Comparison of ENCODE assay signal across 21 cellular contexts in the genomic region with DNA sequence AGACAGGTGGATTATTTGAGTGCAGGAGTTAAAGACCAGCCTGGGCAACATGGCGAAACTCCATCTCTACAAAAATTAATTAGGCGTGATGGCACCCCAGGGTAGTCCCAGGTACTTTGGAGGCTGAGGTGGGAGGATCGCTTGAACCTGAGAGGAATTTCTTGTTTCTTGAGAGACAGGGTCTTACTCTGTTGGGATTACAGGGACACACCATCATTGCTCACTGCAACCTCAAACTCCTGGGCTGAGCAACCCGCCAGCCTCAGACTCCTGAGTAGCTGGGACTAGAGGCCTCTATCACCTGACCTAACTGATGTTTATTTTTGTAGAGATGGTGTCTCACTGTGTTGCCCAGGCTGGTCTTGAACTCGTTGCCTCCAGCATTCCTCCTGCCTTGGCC. TPM values are rescaled to one million over a fixed set of nuclear protein-coding genes. Genes with fewer than 3 reads are reported as not detected.
DNase-seq lines count a peak whose midpoint lies in the region; FAIRE-seq and TF ChIP-seq lines count a peak whose summit lies in the region.
"Had no signal": no experiment of that assay in that cellular context is flagged by ENCODE, and none has a peak within 500 bp of the region (broad histone marks: within the 10 kb centered on the region; RNA-seq: fewer than 3 reads in every experiment).

No MANE protein-coding gene starts in this region.

- no peaks in the 10 kb centered on the region for H3K9me3 Mint-ChIP-seq in activated T-cell treated with anti-CD3 and anti-CD28 coated beads, Interleukin-2, amount 50 U/mL, for 24 hours
- no peaks in the 10 kb centered on the region for H3K9me3 Mint-ChIP-seq in activated naive CD8-positive, alpha-beta T cell treated with anti-CD3 and anti-CD28 coated beads for 36 hours
- no peaks in the 10 kb centered on the region for H3K9me3 Mint-ChIP-seq in immature natural killer cell
- H3K9me3 Mint-ChIP-seq: CD4-positive, CD25-positive, alpha-beta regulatory T cell; H9 had no signal

- no peak overlapping the region for H3K14ac ChIP-seq in H1 (ENCODE audit: insufficient read length)

- TF ChIP-seq POLR2A in H1 (IDR thresholded peaks at IDR 0.05; ENCODE audit: control extremely low read depth in 1 of 2, low read depth in 2 of 2, low read length in 2 of 2) = peak in 1 of 2 experiments; percentile 15; a peak in 1 of 3 replicates

- H4K20me1 ChIP-seq in H1 (replicated peaks in 1 of 2; ENCODE audit: control insufficient read depth in 1 of 2, insufficient read depth in 2 of 2, low read length in 2 of 2) = peaks cover 0 to 4% of the 10 kb centered on the region in 2 experiments

- no peak overlapping the region for H2BK12ac ChIP-seq in H1 (ENCODE audit: low read depth, low read length)

- H3K27ac ChIP-seq in HEK293 (ENCODE audit: extremely low read depth, low read depth, low read length) = no peak overlapping the region
- no peak overlapping the region for H3K27ac ChIP-seq in H1 (ENCODE audit: low read depth, low read length)
- H3K27ac ChIP-seq: KMS-11, RWPE1 had no signal

- peak overlapping the region; percentile 82 for H3K27ac Mint-ChIP-seq in activated T-cell treated with anti-CD3 and anti-CD28 coated beads, Interleukin-2, amount 50 U/mL, for 24 hours
- peak overlapping the region; percentile 81 for H3K27ac Mint-ChIP-seq in activated naive CD8-positive, alpha-beta T cell treated with anti-CD3 and anti-CD28 coated beads for 36 hours
- H3K27ac Mint-ChIP-seq in immature natural killer cell = no peak overlapping the region

- H3K4me3 Mint-ChIP-seq in activated T-cell treated with anti-CD3 and anti-CD28 coated beads, Interleukin-2, amount 50 U/mL, for 24 hours = no peak overlapping the region
- H3K4me3 Mint-ChIP-seq in activated naive CD8-positive, alpha-beta T cell treated with anti-CD3 and anti-CD28 coated beads for 36 hours = no peak overlapping the region
- H3K4me3 Mint-ChIP-seq in immature natural killer cell = no peak overlapping the region
- H3K4me3 Mint-ChIP-seq: CD4-positive, CD25-positive, alpha-beta regulatory T cell; H9 had no signal

- H3K36me3 Mint-ChIP-seq in activated T-cell treated with anti-CD3 and anti-CD28 coated beads, Interleukin-2, amount 50 U/mL, for 24 hours (ENCODE audit: low read depth) = peaks cover 93% of the 10 kb centered on the region
- peaks cover 58% of the 10 kb centered on the region for H3K36me3 Mint-ChIP-seq in activated naive CD8-positive, alpha-beta T cell treated with anti-CD3 and anti-CD28 coated beads for 36 hours
- peaks cover 24 to 79% (median 33%) of the 10 kb centered on the region in 3 donors for H3K36me3 Mint-ChIP-seq in immature natural killer cell

- no peak for TF ChIP-seq EP300 in H1 (IDR thresholded peaks at IDR 0.05; ENCODE audit: borderline replicate concordance in 1 of 2, low read depth in 2 of 2, low read length in 2 of 2)

- no peak for TF ChIP-seq RAD21 in H1 (IDR thresholded peaks at IDR 0.05 in 1 of 2, conservative IDR thresholded peaks at IDR 0.05 in 1 of 2; ENCODE audit: low read depth in 2 of 2, low read length in 2 of 2)

- no peak overlapping the region for H2AK5ac ChIP-seq in H1 (ENCODE audit: low read depth, low read length)

- DNase-seq in activated T-cell treated with anti-CD3 and anti-CD28 coated beads, Interleukin-2, amount 50 U/mL, for 24 hours = no peak
- DNase-seq in activated T-cell treated with anti-CD3 and anti-CD28 coated beads, Interleukin-2, amount 50 U/mL, for 1 hour = no peak
- no peak for DNase-seq in activated naive CD8-positive, alpha-beta T cell treated with anti-CD3 and anti-CD28 coated beads for 36 hours
- DNase-seq in H1 (ENCODE audit: low read depth in 1 of 2, low spot score in 2 of 2) = no peak
- no peak for DNase-seq in immature natural killer cell
- no peak for DNase-seq in AML-193 (lab: John Stamatoyannopoulos, UW)
- no peak for DNase-seq in NCI-H2081 (lab: John Stamatoyannopoulos, UW)
- DNase-seq: CD4-positive, CD25-positive, alpha-beta regulatory T cell; H9; MV-4-11; NCI-H1105 treated with DMSO at 0.1 percent for 48 hours; NCI-H2029 treated with DMSO at 0.1 percent for 48 hours; NCI-H2171; NCI-H345; NCI-H524; NCI-H774; NK-92 treated with Interleukin-12 subunit alpha and Interleukin-12 subunit beta, amount 100 ng/mL, for 24 hours; SHP77 treated with DMSO at 0.1 percent for 48 hours had no signal

- no peak overlapping the region for H3K4me3 ChIP-seq in HEK293 (ENCODE audit: low read depth, low read length)
- H3K4me3 ChIP-seq in H1 (ENCODE audit: extremely low read depth in 1 of 4, insufficient read depth in 2 of 4, low read depth in 3 of 4, low read length in 4 of 4) = no peak overlapping the region

- H3K23ac ChIP-seq in H1 (ENCODE audit: insufficient read length) = no peak overlapping the region

- H3K18ac ChIP-seq in H1 (ENCODE audit: extremely low read depth, low read length) = no peak overlapping the region

- H2AFZ ChIP-seq in H1 (ENCODE audit: low read length) = no peak overlapping the region

- H4K5ac ChIP-seq in H1 (ENCODE audit: insufficient read length, low read depth, low read length) = no peak overlapping the region

- H3K4ac ChIP-seq in H1 (replicated peaks; ENCODE audit: insufficient read length, low read depth, low read length) = no peak overlapping the region

- H2BK120ac ChIP-seq in H1 (replicated peaks; ENCODE audit: low read depth, low read length) = no peak overlapping the region

- CTCF ChIA-PET in HEK293 (lab: Yijun Ruan, JAX) = no interaction called here
- CTCF ChIA-PET in H1 (lab: Charles Lee; ENCODE audit: partially characterized antibody) = no interaction called here

- no peak overlapping the region for H2BK20ac ChIP-seq in H1 (ENCODE audit: low read length)

- FAIRE-seq in H1 (lab: Jason Lieb, UNC) = no peak

- H2BK15ac ChIP-seq in H1 (ENCODE audit: low read length) = no peak overlapping the region

- H3K79me2 ChIP-seq in H1 (ENCODE audit: control insufficient read depth in 1 of 2, insufficient read depth in 2 of 2, low read length in 2 of 2) = peaks cover 0 to 48% of the 10 kb centered on the region in 2 experiments; a peak in 3 of 4 replicates

- H3K4me1 ChIP-seq in HEK293 (ENCODE audit: control insufficient read depth, insufficient read depth, low read length) (no peaks in the 10 kb centered on the region), H1 (replicated peaks in 1 of 4; ENCODE audit: control insufficient read depth in 3 of 4, insufficient read depth in 4 of 4, low read length in 3 of 4) (no peaks in the 10 kb centered on the region)

- no peaks in the 10 kb centered on the region for H3K27me3 ChIP-seq in H1 (replicated peaks in 1 of 4; ENCODE audit: control insufficient read depth in 3 of 4, extremely low read depth in 1 of 4, insufficient read depth in 3 of 4, low read length in 3 of 4)

- no peaks in the 10 kb centered on the region for H3K79me1 ChIP-seq in H1 (ENCODE audit: low read depth, low read length)

- H3K36me3 ChIP-seq in HEK293 (ENCODE audit: control insufficient read depth in 2 of 2, insufficient read depth in 1 of 2, low read length in 2 of 2) (peaks cover 71 to 99% of the 10 kb centered on the region in 2 experiments), H1 (ENCODE audit: control insufficient read depth in 2 of 4, insufficient read depth in 4 of 4, low read length in 3 of 4) (peaks cover 40 to 100% (median 93%) of the 10 kb centered on the region in 4 experiments)

- no peak overlapping the region for H2BK5ac ChIP-seq in H1 (ENCODE audit: low read depth, low read length)

- H3K9me3 ChIP-seq in HEK293 (ENCODE audit: control insufficient read depth, insufficient read depth, low read depth, low read length) (no peaks in the 10 kb centered on the region), H1 (ENCODE audit: insufficient read depth in 2 of 2, low read depth in 1 of 2, low read length in 1 of 2) (no peaks in the 10 kb centered on the region)

- no peak overlapping the region for H3K4me2 ChIP-seq in H1 (ENCODE audit: insufficient read depth in 1 of 2, low read depth in 2 of 2, low read length in 2 of 2)
- H3K4me2 ChIP-seq: KMS-11 had no signal

- peaks cover 65% of the 10 kb centered on the region for H3K4me1 Mint-ChIP-seq in activated T-cell treated with anti-CD3 and anti-CD28 coated beads, Interleukin-2, amount 50 U/mL, for 24 hours (ENCODE audit: low read depth)
- peaks cover 52% of the 10 kb centered on the region for H3K4me1 Mint-ChIP-seq in activated naive CD8-positive, alpha-beta T cell treated with anti-CD3 and anti-CD28 coated beads for 36 hours
- H3K4me1 Mint-ChIP-seq in immature natural killer cell = peaks cover 1 to 5% of the 10 kb centered on the region in 2 donors
- H3K4me1 Mint-ChIP-seq: H9 had no signal

- H4K8ac ChIP-seq in H1 (ENCODE audit: extremely low read depth, insufficient read depth, low read length) = no peak overlapping the region

- no peaks in the 10 kb centered on the region for H3K27me3 Mint-ChIP-seq in activated T-cell treated with anti-CD3 and anti-CD28 coated beads, Interleukin-2, amount 50 U/mL, for 24 hours
- H3K27me3 Mint-ChIP-seq in activated naive CD8-positive, alpha-beta T cell treated with anti-CD3 and anti-CD28 coated beads for 36 hours = no peaks in the 10 kb centered on the region
- peaks cover 0 to 5% (median 0%) of the 10 kb centered on the region in 3 donors for H3K27me3 Mint-ChIP-seq in immature natural killer cell (ENCODE audit: low read depth in 3 of 3)
- H3K27me3 Mint-ChIP-seq: CD4-positive, CD25-positive, alpha-beta regulatory T cell had no signal

- no peak overlapping the region for H3K9ac ChIP-seq in H1 (replicated peaks in 1 of 4; ENCODE audit: extremely low read depth in 1 of 4, low read depth in 3 of 4, low read length in 3 of 4)
- H3K9ac ChIP-seq: KMS-11 had no signal

- POLR2A ChIA-PET in HEK293 (lab: Yijun Ruan, JAX) (no interaction called here), H1 (lab: Charles Lee; ENCODE audit: partially characterized antibody) (interaction anchor here (1.0 to 8.2 kb wide), 7 partner anchors 9 to 25 kb away, joined by 3 to 93 read pairs (median 6); partner anchors contain the start of gene DHX9)

- no peak overlapping the region for H3K56ac ChIP-seq in H1 (replicated peaks; ENCODE audit: insufficient read length, low read depth, low read length)

- TF ChIP-seq CTCF in HEK293 (tag by site-specific recombination; IDR thresholded peaks at IDR 0.05) (no peak), H1 (IDR thresholded peaks at IDR 0.05; ENCODE audit: control extremely low read depth in 1 of 3, insufficient read depth in 1 of 3, low read depth in 1 of 3, low read length in 3 of 3) (no peak)

- no peaks in the 10 kb centered on the region for H3K23me2 ChIP-seq in H1 (ENCODE audit: low read depth, low read length)

- 87% methylated on average over 5 of the region's 5 CpGs; no CpG with 5 or more reads in 1 of the 2 experiments for WGBS in H1 (ENCODE audit: extremely low coverage in 1 of 2, insufficient coverage in 1 of 2, insufficient read length in 1 of 2, insufficient replicate concordance in 2 of 2, low coverage in 1 of 2, low lambda C conversion rate in 2 of 2, missing lambda C conversion rate in 1 of 2), 2 experiments

- H4K91ac ChIP-seq in H1 (replicated peaks; ENCODE audit: insufficient read length, low read length) = no peak overlapping the region

RNA-seq across cellular contexts. Expression of gene DHX9, which starts 24.8 kb away (rescaled TPM):
- 100 to 1,000 TPM; 310 to 318 TPM for total RNA-seq in activated naive CD8-positive, alpha-beta T cell treated with anti-CD3 and anti-CD28 coated beads for 36 hours
- total RNA-seq in H1 (2021; fragmentation: NEBNext Ultra II Directional; extraction: Animal tissue kit (Norgen Biotek cat#: 25700)) = 329 and 333 TPM in 2 replicates
- 113 and 153 TPM in 2 replicates for polyA plus RNA-seq in H1 (2011; rRNA removed)
- polyA plus RNA-seq in H1 (2011; cell fraction: cytosol; rRNA removed) = 230 TPM
- polyA plus RNA-seq in H1 (2011; cell fraction: nucleus; rRNA removed) = 143 TPM
- 206 to 243 TPM (median 238 TPM) in 4 replicates for polyA plus RNA-seq in H1 (2012, experiment 1 of 2)
- polyA plus RNA-seq in H1 (2012, experiment 2 of 2) = 12.7 TPM
- 110 TPM for polyA plus RNA-seq in H1 (2013, experiment 1 of 2)
- 102 TPM for polyA plus RNA-seq in H1 (2013, experiment 2 of 2)
- 429 and 489 TPM in 2 replicates for polyA minus RNA-seq in H1 (2011; rRNA and poly(A)+ RNA removed)
- 167 TPM for polyA minus RNA-seq in H1 (2011; cell fraction: cytosol; rRNA and poly(A)+ RNA removed)
- polyA minus RNA-seq in H1 (2011; cell fraction: nucleus; rRNA and poly(A)+ RNA removed) = 278 TPM
- 100 to 1,000 TPM in 1 of 3 donors, 10 to 100 TPM in 2; 71.0 to 102 (median 96.5) TPM for polyA plus RNA-seq in immature natural killer cell

Comparison
In these comparisons a context has a peak if more than half of its experiments do, and no peak if none do; other contexts are left out.
1. H3K27ac Mint-ChIP-seq: peak in activated T-cell treated with anti-CD3 and anti-CD28 coated beads, Interleukin-2, amount 50 U/mL, for 24 hours (single experiment) and activated naive CD8-positive, alpha-beta T cell treated with anti-CD3 and anti-CD28 coated beads for 36 hours (single experiment); none in immature natural killer cell (0 of 6).